Comparison of ENCODE assay signal across 14 cellular contexts in genomic region chr20:50127587-50128519, GRCh38. TPM values are rescaled to one million over a fixed set of nuclear protein-coding genes. Genes with fewer than 3 reads are reported as not detected.
A peak's percentile ranks its signal among the peaks of the same experiment; 100 is the strongest.
DNase-seq lines count a peak whose midpoint lies in the region; ATAC-seq and TF ChIP-seq lines count a peak whose summit lies in the region.
"Had no signal": no experiment of that assay in that cellular context is flagged by ENCODE, and none has a peak within 500 bp of the region (broad histone marks: within the 10 kb centered on the region; RNA-seq: fewer than 3 reads in every experiment).

No MANE protein-coding gene starts in this region.

- TF ChIP-seq CTCF in gastroesophageal sphincter (IDR thresholded peaks at IDR 0.05), result no peak

- H3K9me3 Mint-ChIP-seq in naive thymus-derived CD4-positive, alpha-beta T cell, result no peaks in the 10 kb centered on the region

- peaks cover 11 to 51% (median 19%) of the 10 kb centered on the region in 5 donors for H3K36me3 Mint-ChIP-seq in naive thymus-derived CD4-positive, alpha-beta T cell

- H3K4me3 ChIP-seq in gastroesophageal sphincter (no peak overlapping the region), subcutaneous abdominal adipose tissue (ENCODE audit: low read depth in 1 of 5, low read length in 5 of 5) (no peak overlapping the region)
- H3K4me3 ChIP-seq in naive thymus-derived CD4-positive, alpha-beta T cell (ENCODE audit: low read length), result no peak overlapping the region
- H3K4me3 ChIP-seq: BLaER1 treated with 17β-estradiol and CSF1 and Interleukin-3, amounts not matched to agents 10 nM and 100 nM; GM23248 had no signal

- H3K27ac Mint-ChIP-seq in naive thymus-derived CD4-positive, alpha-beta T cell, result peak overlapping the region in 4 of 9 donors; percentile 8 to 43 (median 36)

- WGBS in gastroesophageal sphincter (ENCODE audit: low coverage in 1 of 2), 2 donors, result 85 to 89% methylated on average over 4 to 12 of the region's 28 CpGs

- peaks cover 0 to 81% of the 10 kb centered on the region in 2 donors for H3K36me3 ChIP-seq in gastroesophageal sphincter
- peaks cover 3 to 86% (median 67%) of the 10 kb centered on the region in 5 donors for H3K36me3 ChIP-seq in subcutaneous abdominal adipose tissue (ENCODE audit: control insufficient read depth in 5 of 5, insufficient read depth in 5 of 5, low read length in 5 of 5)
- H3K36me3 ChIP-seq in naive thymus-derived CD4-positive, alpha-beta T cell (ENCODE audit: control insufficient read depth in 2 of 3, insufficient read depth in 3 of 3, low read length in 3 of 3), result peaks cover 0 to 79% (median 18%) of the 10 kb centered on the region in 3 experiments

- H3K27ac ChIP-seq in gastroesophageal sphincter, result peak overlapping the region in 3 of 4 donors; percentile 84 to 89 (median 85)
- peak overlapping the region; percentile 51 for H3K27ac ChIP-seq in subcutaneous abdominal adipose tissue (ENCODE audit: low read depth, low read length)
- H3K27ac ChIP-seq in naive thymus-derived CD4-positive, alpha-beta T cell (ENCODE audit: low read depth, low read length), result no peak overlapping the region
- H3K27ac ChIP-seq: BLaER1 treated with 17β-estradiol and CSF1 and Interleukin-3, amounts not matched to agents 10 nM and 100 nM; GM23248 had no signal

- ATAC-seq in gastroesophageal sphincter (no peak), GM18873 (IDR thresholded peaks at IDR 0.05; ENCODE audit: low FRiP score, unreplicated experiment) (no peak)
- ATAC-seq in naive thymus-derived CD4-positive, alpha-beta T cell, result no peak

- H3K4me3 Mint-ChIP-seq in naive thymus-derived CD4-positive, alpha-beta T cell, result no peak overlapping the region

- H3K9ac ChIP-seq in subcutaneous abdominal adipose tissue (ENCODE audit: low read length in 5 of 5), result no peak overlapping the region
- H3K9ac ChIP-seq: GM23248 had no signal

- CTCF ChIA-PET in naive thymus-derived CD4-positive, alpha-beta T cell (lab: Charles Lee), result interaction anchor here (0.5 to 2.1 kb wide), 4 partner anchors 10 to 42 kb away, joined by 3 to 6 read pairs (median 4); partner anchors contain the start of gene PEDS1

- no peaks in the 10 kb centered on the region for H3K27me3 Mint-ChIP-seq in naive thymus-derived CD4-positive, alpha-beta T cell

- TF ChIP-seq EP300 in gastroesophageal sphincter (IDR thresholded peaks at IDR 0.05), result no peak

- H3K4me1 ChIP-seq in gastroesophageal sphincter (peaks cover 4 to 68% (median 7%) of the 10 kb centered on the region in 3 donors), subcutaneous abdominal adipose tissue (ENCODE audit: control insufficient read depth in 5 of 5, insufficient read depth in 5 of 5, low read length in 5 of 5) (peaks cover 2 to 42% (median 38%) of the 10 kb centered on the region in 5 donors)
- H3K4me1 ChIP-seq in naive thymus-derived CD4-positive, alpha-beta T cell (ENCODE audit: control insufficient read depth in 2 of 2, insufficient read depth in 2 of 2, low read length in 2 of 2), result no peaks in the 10 kb centered on the region
- H3K4me1 ChIP-seq: BLaER1 treated with 17β-estradiol and CSF1 and Interleukin-3, amounts not matched to agents 10 nM and 100 nM had no signal

- peak; percentile 57 for DNase-seq in NCI-H82 (lab: John Stamatoyannopoulos, UW)
- no peak for DNase-seq in NCI-H82 treated with DMSO at 0.1 percent for 48 hours (lab: John Stamatoyannopoulos, UW; ENCODE audit: unreplicated experiment)
- DNase-seq in NCI-H524 (lab: John Stamatoyannopoulos, UW), result peak; percentile 22 to 82
- DNase-seq in naive thymus-derived CD4-positive, alpha-beta T cell, result no peak
- DNase-seq in midbrain (lab: John Stamatoyannopoulos, UW), result no peak
- DNase-seq: DMS53, GM23248, Karpas-422, NCI-H1436 treated with DMSO at 0.1 percent for 48 hours, NCI-H510A had no signal

- H3K27me3 ChIP-seq in gastroesophageal sphincter, result no peaks in the 10 kb centered on the region
- H3K27me3 ChIP-seq in subcutaneous abdominal adipose tissue (ENCODE audit: control insufficient read depth in 5 of 5, insufficient read depth in 4 of 5, low read length in 5 of 5), result no peaks in the 10 kb centered on the region
- H3K27me3 ChIP-seq in naive thymus-derived CD4-positive, alpha-beta T cell (ENCODE audit: control insufficient read depth in 2 of 2, insufficient read depth in 2 of 2, low read length in 2 of 2), result no peaks in the 10 kb centered on the region
- H3K27me3 ChIP-seq: BLaER1 treated with 17β-estradiol and CSF1 and Interleukin-3, amounts not matched to agents 10 nM and 100 nM had no signal

- H3K9me3 ChIP-seq in gastroesophageal sphincter, result no peaks in the 10 kb centered on the region
- no peaks in the 10 kb centered on the region for H3K9me3 ChIP-seq in subcutaneous abdominal adipose tissue (ENCODE audit: control insufficient read depth in 5 of 5, low read length in 5 of 5)
- no peaks in the 10 kb centered on the region for H3K9me3 ChIP-seq in naive thymus-derived CD4-positive, alpha-beta T cell (ENCODE audit: control insufficient read depth in 2 of 3, low read length in 3 of 3)
- H3K9me3 ChIP-seq: BLaER1 treated with 17β-estradiol and CSF1 and Interleukin-3, amounts not matched to agents 10 nM and 100 nM had no signal

- no peak for TF ChIP-seq POLR2A in gastroesophageal sphincter (IDR thresholded peaks at IDR 0.05)

- intact Hi-C loops in naive thymus-derived CD4-positive, alpha-beta T cell (cut with micrococcal nuclease), result no loop called here

- POLR2A ChIA-PET in naive thymus-derived CD4-positive, alpha-beta T cell (lab: Charles Lee), result interaction anchor here (0.7 to 1.2 kb wide), 3 partner anchors 16 to 382 kb away, joined by 3 read pairs; no protein-coding TSS in a partner anchor

- H3K4me1 Mint-ChIP-seq in naive thymus-derived CD4-positive, alpha-beta T cell, result peaks cover 0 to 12% (median 5%) of the 10 kb centered on the region in 7 donors

RNA-seq across cellular contexts. Expression of gene UBE2V1, which starts 14.9 kb away (rescaled TPM):
- 100 to 1,000 TPM in 2 of 4 donors, 10 to 100 TPM in 2; 69.3 to 110 (median 87.9) TPM for total RNA-seq in gastroesophageal sphincter
- 100 to 1,000 TPM; 131 to 167 (median 140) TPM for total RNA-seq in naive thymus-derived CD4-positive, alpha-beta T cell
- 100 to 1,000 TPM; 128 to 134 TPM for polyA plus RNA-seq in naive thymus-derived CD4-positive, alpha-beta T cell

RNA-seq across cellular contexts. Expression of gene PEDS1, which starts 25.7 kb away (rescaled TPM):
- 10 to 100 TPM; 24.1 to 46.3 (median 31.8) TPM for total RNA-seq in gastroesophageal sphincter
- total RNA-seq in naive thymus-derived CD4-positive, alpha-beta T cell, result 10 to 100 TPM; 16.0 to 27.6 (median 20.8) TPM
- polyA plus RNA-seq in naive thymus-derived CD4-positive, alpha-beta T cell, result 10 to 100 TPM; 18.1 to 29.3 TPM

Comparison
In these comparisons a context has a peak if more than half of its experiments do, and no peak if none do; other contexts are left out.
1. DNase-seq: peak in NCI-H82 (single experiment) and NCI-H524 (2 of 2); none in NCI-H82 treated with DMSO at 0.1 percent for 48 hours (single experiment), naive thymus-derived CD4-positive, alpha-beta T cell (0 of 9) and midbrain (single experiment).